ENCODE assay signal across 8 cellular contexts in genomic region chr17:17781591-17782424, GRCh38. TPM values are rescaled to one million over a fixed set of nuclear protein-coding genes. Genes with fewer than 3 reads are reported as not detected.
DNase-seq lines count a peak whose midpoint lies in the region; ATAC-seq, FAIRE-seq and TF ChIP-seq lines count a peak whose summit lies in the region.

No MANE protein-coding gene starts in this region.

- POLR2A ChIA-PET in naive thymus-derived CD8-positive, alpha-beta T cell (lab: Charles Lee): interaction anchor here (0.5 to 8.0 kb wide), 13 partner anchors 11 to 125 kb away, joined by 3 to 55 read pairs (median 5); partner anchors contain the start of gene SREBF1

- ATAC-seq in naive thymus-derived CD8-positive, alpha-beta T cell: peak; percentile 28 to 46
- ATAC-seq in HG03108 (IDR thresholded peaks at IDR 0.05; ENCODE audit: unreplicated experiment): no peak

- peak overlapping the region; percentile 37 for H3K4me3 Mint-ChIP-seq in activated T-helper 2 cell treated with anti-CD3 and anti-CD28 coated beads, Interferon-gamma antibody, Interleukin-2, Interleukin-4, amounts not matched to agents 10 μg/mL and 5 μg/mL and 100 μg/mL, durations not matched to agents 14 hours and 24 hours and 36 hours (ENCODE audit: low read depth)
- peak overlapping the region; percentile 67 to 86 (median 78) for H3K4me3 Mint-ChIP-seq in naive thymus-derived CD8-positive, alpha-beta T cell

- H3K36me3 Mint-ChIP-seq in activated T-helper 2 cell treated with anti-CD3 and anti-CD28 coated beads, Interferon-gamma antibody, Interleukin-2, Interleukin-4, amounts not matched to agents 10 μg/mL and 5 μg/mL and 100 μg/mL, durations not matched to agents 14 hours and 24 hours and 36 hours (ENCODE audit: low read depth): no peaks in the 10 kb centered on the region
- H3K36me3 Mint-ChIP-seq in naive thymus-derived CD8-positive, alpha-beta T cell: no peaks in the 10 kb centered on the region

- intact Hi-C loops in activated T-helper 2 cell treated with anti-CD3 and anti-CD28 coated beads, Interferon-gamma antibody, Interleukin-2, Interleukin-4, amounts not matched to agents 10 μg/mL and 5 μg/mL and 100 μg/mL, durations not matched to agents 14 hours and 24 hours and 36 hours (cut with micrococcal nuclease): loop anchor here (5.0 kb wide), 2 partner anchors 60 to 85 kb away; no protein-coding TSS in a partner anchor

- H3K9me3 Mint-ChIP-seq in activated T-helper 2 cell treated with anti-CD3 and anti-CD28 coated beads, Interferon-gamma antibody, Interleukin-2, Interleukin-4, amounts not matched to agents 10 μg/mL and 5 μg/mL and 100 μg/mL, durations not matched to agents 14 hours and 24 hours and 36 hours: no peaks in the 10 kb centered on the region
- no peaks in the 10 kb centered on the region for H3K9me3 Mint-ChIP-seq in naive thymus-derived CD8-positive, alpha-beta T cell

- H3K4me3 ChIP-seq in GM12865 (ENCODE audit: low read depth, low read length) (peak overlapping the region; percentile 30; the same call in 1 of the 2 replicates), fibroblast of pulmonary artery (replicated peaks; ENCODE audit: low read depth, low read length) (peak overlapping the region; percentile 32)

- H3K4me1 Mint-ChIP-seq in activated T-helper 2 cell treated with anti-CD3 and anti-CD28 coated beads, Interferon-gamma antibody, Interleukin-2, Interleukin-4, amounts not matched to agents 10 μg/mL and 5 μg/mL and 100 μg/mL, durations not matched to agents 14 hours and 24 hours and 36 hours (ENCODE audit: low read depth): peaks cover 6% of the 10 kb centered on the region
- H3K4me1 Mint-ChIP-seq in naive thymus-derived CD8-positive, alpha-beta T cell: peaks cover 22 to 53% (median 33%) of the 10 kb centered on the region in 4 donors

- no peak for FAIRE-seq in urothelium cell line (lab: Jason Lieb, UNC)

- H3K27me3 Mint-ChIP-seq in activated T-helper 2 cell treated with anti-CD3 and anti-CD28 coated beads, Interferon-gamma antibody, Interleukin-2, Interleukin-4, amounts not matched to agents 10 μg/mL and 5 μg/mL and 100 μg/mL, durations not matched to agents 14 hours and 24 hours and 36 hours (ENCODE audit: low read depth): peaks cover 21% of the 10 kb centered on the region
- H3K27me3 Mint-ChIP-seq in naive thymus-derived CD8-positive, alpha-beta T cell: no peaks in the 10 kb centered on the region

- no peak for TF ChIP-seq CTCF in GM12865 (IDR thresholded peaks at IDR 0.05; ENCODE audit: insufficient read depth, low read depth, low read length, missing control alignments)
- TF ChIP-seq CTCF in fibroblast of pulmonary artery (IDR thresholded peaks at IDR 0.05; ENCODE audit: low read length, missing control alignments): no peak

- no peak for DNase-seq in GM12865 (ENCODE audit: low read depth)
- DNase-seq in NCI-H2196 treated with DMSO at 0.1 percent for 48 hours (lab: John Stamatoyannopoulos, UW; ENCODE audit: unreplicated experiment): peak; percentile 41
- DNase-seq in activated T-helper 2 cell treated with anti-CD3 and anti-CD28 coated beads, Interferon-gamma antibody, Interleukin-2, Interleukin-4, amounts not matched to agents 10 μg/mL and 5 μg/mL and 100 μg/mL, durations not matched to agents 14 hours and 24 hours and 36 hours (ENCODE audit: low spot score): no peak
- DNase-seq in fibroblast of pulmonary artery (ENCODE audit: low read depth): peak; percentile 45
- peak in 8 of 10 donors; percentile 22 to 62 (median 44) for DNase-seq in naive thymus-derived CD8-positive, alpha-beta T cell
- peak; percentile 40 for DNase-seq in urothelium cell line (ENCODE audit: low spot score)
- no peak for DNase-seq in NOMO-1 treated with DMSO at 0.1 percent for 48 hours (lab: John Stamatoyannopoulos, UW; ENCODE audit: unreplicated experiment)

- no peak overlapping the region for H3K27ac Mint-ChIP-seq in activated T-helper 2 cell treated with anti-CD3 and anti-CD28 coated beads, Interferon-gamma antibody, Interleukin-2, Interleukin-4, amounts not matched to agents 10 μg/mL and 5 μg/mL and 100 μg/mL, durations not matched to agents 14 hours and 24 hours and 36 hours
- H3K27ac Mint-ChIP-seq in naive thymus-derived CD8-positive, alpha-beta T cell: peak overlapping the region in 5 of 10 donors; percentile 20 to 89 (median 75)

RNA-seq across cellular contexts. Expression of gene SREBF1, which starts 55.0 kb away (rescaled TPM):
- 166 and 175 TPM in 2 replicates for total RNA-seq in activated T-helper 2 cell treated with anti-CD3 and anti-CD28 coated beads, Interferon-gamma antibody, Interleukin-2, Interleukin-4, amounts not matched to agents 10 μg/mL and 5 μg/mL and 100 μg/mL, durations not matched to agents 14 hours and 24 hours and 36 hours
- 10 to 100 TPM; 40.6 to 43.8 TPM for total RNA-seq in naive thymus-derived CD8-positive, alpha-beta T cell
- 10 to 100 TPM; 16.3 to 57.0 (median 44.8) TPM for polyA plus RNA-seq in naive thymus-derived CD8-positive, alpha-beta T cell

Comparison
In these comparisons a context has a peak if more than half of its experiments do, and no peak if none do; other contexts are left out.
1. DNase-seq: peak in NCI-H2196 treated with DMSO at 0.1 percent for 48 hours (single experiment), fibroblast of pulmonary artery (single experiment), naive thymus-derived CD8-positive, alpha-beta T cell (8 of 10) and urothelium cell line (single experiment); none in GM12865 (single experiment), activated T-helper 2 cell treated with anti-CD3 and anti-CD28 coated beads, Interferon-gamma antibody, Interleukin-2, Interleukin-4, amounts not matched to agents 10 μg/mL and 5 μg/mL and 100 μg/mL, durations not matched to agents 14 hours and 24 hours and 36 hours (single experiment) and NOMO-1 treated with DMSO at 0.1 percent for 48 hours (single experiment).